9 cellular contexts compared by ENCODE assay signal in the genomic region with DNA sequence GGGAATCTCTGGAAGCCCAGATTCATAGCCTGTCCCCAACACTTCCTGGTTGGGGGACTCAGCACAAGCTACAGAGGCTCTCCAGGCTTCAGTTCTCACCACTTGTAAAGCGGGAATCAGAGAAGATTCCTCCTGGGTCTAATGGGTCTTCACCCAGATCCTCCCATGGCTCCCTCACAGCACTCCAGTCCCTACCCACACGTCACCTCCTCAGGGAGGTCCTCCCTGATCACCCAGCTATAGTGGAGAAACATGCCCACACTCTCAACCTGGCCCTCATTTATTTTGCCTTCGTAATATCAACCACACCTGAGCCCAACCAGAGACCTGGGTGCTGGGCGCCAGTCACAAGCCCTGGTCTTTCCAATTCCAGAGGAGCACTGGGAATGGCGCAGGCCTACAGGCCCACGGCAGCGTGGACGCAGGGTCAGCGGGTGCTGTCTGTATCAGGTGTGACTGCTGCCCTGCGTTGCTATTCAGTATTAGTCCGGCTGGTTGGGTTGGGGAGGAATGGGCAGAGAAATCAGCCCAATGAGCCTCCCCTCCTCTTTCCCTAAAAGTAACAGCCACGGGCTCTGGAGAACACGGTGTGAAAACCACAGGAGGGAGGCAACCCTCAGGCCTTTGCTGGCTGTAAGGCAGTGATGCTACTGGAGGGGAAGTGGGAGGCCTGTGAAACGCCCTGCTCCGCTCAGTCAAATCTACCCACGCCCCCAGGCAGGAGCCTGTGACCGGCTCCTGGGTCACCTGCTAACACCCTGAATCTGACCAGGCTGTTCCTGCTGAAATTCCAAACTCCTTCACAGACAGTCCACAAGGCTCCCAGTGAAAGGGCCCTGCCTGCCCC. TPM values are rescaled to one million over a fixed set of nuclear protein-coding genes. Genes with fewer than 3 reads are reported as not detected.
DNase-seq lines count a peak whose midpoint lies in the region; ATAC-seq and TF ChIP-seq lines count a peak whose summit lies in the region.
"Had no signal": no experiment of that assay in that cellular context is flagged by ENCODE, and none has a peak within 500 bp of the region (broad histone marks: within the 10 kb centered on the region; RNA-seq: fewer than 3 reads in every experiment).

No MANE protein-coding gene starts in this region.

- DNase-seq in activated naive CD4-positive, alpha-beta T cell treated with Interleukin-2 at 50 U/mL for 16 hours, result no peak
- DNase-seq in mesothelial cell of epicardium (ENCODE audit: low spot score in 2 of 2, unreplicated experiment in 2 of 2) (no peak), upper lobe of right lung (no peak), T1000 (lab: John Stamatoyannopoulos, UW) (no peak), medulla oblongata (ENCODE audit: extremely low spot score) (no peak)
- DNase-seq: stimulated activated CD8-positive, alpha-beta memory T cell treated with anti-CD3 and anti-CD28 coated beads, Interleukin-4, amount 100 ng/mL, for 48 hours had no signal

- ATAC-seq in upper lobe of right lung (no peak), HG02642 (IDR thresholded peaks at IDR 0.05; ENCODE audit: poor library complexity, unreplicated experiment) (no peak)

- no peaks in the 10 kb centered on the region for H3K9me3 Mint-ChIP-seq in activated naive CD4-positive, alpha-beta T cell treated with anti-CD3 and anti-CD28 coated beads, Interleukin-2, amount 50 U/mL, for 24 hours
- no peaks in the 10 kb centered on the region for H3K9me3 Mint-ChIP-seq in mesothelial cell of epicardium

- intact Hi-C loops in upper lobe of right lung (cut with DNase I), result no loop called here

- H3K9me3 ChIP-seq in upper lobe of right lung, result no peaks in the 10 kb centered on the region

- H3K4me3 ChIP-seq in upper lobe of right lung, result no peak overlapping the region

- peak overlapping the region; percentile 51 for H3K27ac ChIP-seq in adipose tissue (ENCODE audit: low read depth, low read length)
- peak overlapping the region; percentile 30 for H3K27ac ChIP-seq in upper lobe of right lung

- H3K36me3 ChIP-seq in upper lobe of right lung, result no peaks in the 10 kb centered on the region

- H3K27me3 Mint-ChIP-seq in activated naive CD4-positive, alpha-beta T cell treated with anti-CD3 and anti-CD28 coated beads, Interleukin-2, amount 50 U/mL, for 24 hours, result no peaks in the 10 kb centered on the region
- H3K27me3 Mint-ChIP-seq in mesothelial cell of epicardium (ENCODE audit: low read depth), result no peaks in the 10 kb centered on the region

- TF ChIP-seq CTCF in mesothelial cell of epicardium (IDR thresholded peaks at IDR 0.05; ENCODE audit: unreplicated experiment) (no peak), upper lobe of right lung (IDR thresholded peaks at IDR 0.05) (no peak)

- H3K27me3 ChIP-seq in upper lobe of right lung, result no peaks in the 10 kb centered on the region

- 62 to 72% (median 68%) methylated on average over 15 to 17 of the region's 17 CpGs for WGBS in adipose tissue, 3 donors

- H3K36me3 Mint-ChIP-seq in activated naive CD4-positive, alpha-beta T cell treated with anti-CD3 and anti-CD28 coated beads, Interleukin-2, amount 50 U/mL, for 24 hours, result no peaks in the 10 kb centered on the region
- no peaks in the 10 kb centered on the region for H3K36me3 Mint-ChIP-seq in mesothelial cell of epicardium

- peaks cover 81% of the 10 kb centered on the region for H3K4me1 Mint-ChIP-seq in activated naive CD4-positive, alpha-beta T cell treated with anti-CD3 and anti-CD28 coated beads, Interleukin-2, amount 50 U/mL, for 24 hours
- peaks cover 57% of the 10 kb centered on the region for H3K4me1 Mint-ChIP-seq in mesothelial cell of epicardium

- peak overlapping the region; percentile 78 for H3K4me3 Mint-ChIP-seq in activated naive CD4-positive, alpha-beta T cell treated with anti-CD3 and anti-CD28 coated beads, Interleukin-2, amount 50 U/mL, for 24 hours
- no peak overlapping the region for H3K4me3 Mint-ChIP-seq in mesothelial cell of epicardium

- peak overlapping the region; percentile 88 for H3K27ac Mint-ChIP-seq in activated naive CD4-positive, alpha-beta T cell treated with anti-CD3 and anti-CD28 coated beads, Interleukin-2, amount 50 U/mL, for 24 hours
- H3K27ac Mint-ChIP-seq in mesothelial cell of epicardium, result peak overlapping the region; percentile 48

- H3K4me1 ChIP-seq in upper lobe of right lung, result peaks cover 54% of the 10 kb centered on the region

RNA-seq across cellular contexts. Expression of a gene that starts 5.2 kb away (rescaled TPM):
- polyA plus RNA-seq in adipose tissue, result 100 to 1,000 TPM in 1 of 3 donors, 10 to 100 TPM in 2; 49.0 to 172 (median 64.1) TPM
- total RNA-seq in mesothelial cell of epicardium (192 to 200 TPM (median 194 TPM) in 3 replicates), upper lobe of right lung (103 TPM)

RNA-seq across cellular contexts. Expression of a gene that starts 53.5 kb away (rescaled TPM):
- 1 to 10 TPM in 1 of 3 donors, under 1 TPM in 1, not detected in 1; 0.21 to 1.7 TPM for polyA plus RNA-seq in adipose tissue
- total RNA-seq in mesothelial cell of epicardium (0.98 to 1.8 TPM (median 1.0 TPM) in 3 replicates), upper lobe of right lung (not detected)
